In the genomic region with DNA sequence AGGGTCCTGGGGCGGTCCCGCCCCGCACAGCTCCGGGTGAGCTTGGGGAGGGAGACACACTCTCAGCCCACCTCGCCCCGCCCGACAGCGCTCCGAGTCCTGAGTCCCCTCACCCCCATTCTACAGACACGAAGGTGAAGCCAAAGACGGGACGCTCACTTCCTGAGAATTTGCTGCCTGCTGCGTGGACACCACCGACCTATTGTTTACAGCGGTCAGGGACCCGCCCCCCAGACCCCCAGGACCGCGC, we compare ENCODE assay signal across 8 cellular contexts. TPM values are rescaled to one million over a fixed set of nuclear protein-coding genes. Genes with fewer than 3 reads are reported as not detected.
DNase-seq lines count a peak whose midpoint lies in the region; ATAC-seq and TF ChIP-seq lines count a peak whose summit lies in the region.

No MANE protein-coding gene starts in this region.

- H3K9me3 ChIP-seq in mucosa of descending colon = peaks cover 27% of the 10 kb centered on the region

- H3K4me1 ChIP-seq in mucosa of descending colon (ENCODE audit: low read depth) = peaks cover 2% of the 10 kb centered on the region

- H3K4me3 ChIP-seq in GM12864 (ENCODE audit: low read depth, low read length) (peak overlapping the region; percentile 86), cardiac fibroblast (replicated peaks in 1 of 2; ENCODE audit: low read depth in 2 of 2, low read length in 2 of 2) (peak overlapping the region; percentile 89 to 95), mucosa of descending colon (peak overlapping the region; percentile 83)

- intact Hi-C loops in mucosa of descending colon (cut with DNase I, micrococcal nuclease) = no loop called here

- no peak for TF ChIP-seq CTCF in GM12864 (IDR thresholded peaks at IDR 0.05; ENCODE audit: low read depth, low read length, missing control alignments)
- TF ChIP-seq CTCF in cardiac fibroblast (IDR thresholded peaks at IDR 0.05; ENCODE audit: low read depth, low read length) = no peak
- no peak for TF ChIP-seq CTCF in mucosa of descending colon (IDR thresholded peaks at IDR 0.05)

- ATAC-seq in HG03469 (IDR thresholded peaks at IDR 0.05; ENCODE audit: unreplicated experiment) = peak; percentile 1
- peak; percentile 11 for ATAC-seq in mucosa of descending colon
- ATAC-seq in GM19328 (IDR thresholded peaks at IDR 0.05; ENCODE audit: unreplicated experiment) = no peak

- no peaks in the 10 kb centered on the region for H3K36me3 ChIP-seq in mucosa of descending colon (ENCODE audit: low read depth)

- DNase-seq in GM12864 (ENCODE audit: low read depth) = no peak
- DNase-seq in cardiac fibroblast (ENCODE audit: low read depth in 2 of 2) = no peak
- DNase-seq in mucosa of descending colon = no peak
- DNase-seq in NCI-H524 treated with DMSO at 0.1 percent for 48 hours (lab: John Stamatoyannopoulos, UW) = no peak
- DNase-seq in SKM-1 (lab: John Stamatoyannopoulos, UW; ENCODE audit: unreplicated experiment) = no peak
- DNase-seq in activated CD4-positive, CD25-positive, alpha-beta regulatory T cell (lab: John Stamatoyannopoulos, UW) = no peak

RNA-seq across cellular contexts. Expression of a gene that starts 0.8 kb away (rescaled TPM):
- 10 to 100 TPM; 21.1 to 27.6 (median 23.9) TPM for total RNA-seq in mucosa of descending colon

RNA-seq across cellular contexts. Expression of a gene that starts 31.5 kb away (rescaled TPM):
- not detected for total RNA-seq in mucosa of descending colon
